Comparison of ENCODE assay signal across 11 cellular contexts in genomic region chr19:2446390-2446789, GRCh38. TPM values are rescaled to one million over a fixed set of nuclear protein-coding genes. Genes with fewer than 3 reads are reported as not detected.
DNase-seq lines count a peak whose midpoint lies in the region; ATAC-seq and TF ChIP-seq lines count a peak whose summit lies in the region.
"Had no signal": no experiment of that assay in that cellular context is flagged by ENCODE, and none has a peak within 500 bp of the region (broad histone marks: within the 10 kb centered on the region; RNA-seq: fewer than 3 reads in every experiment).

No MANE protein-coding gene starts in this region.

- intact Hi-C loops in activated CD4-positive, alpha-beta T cell treated with anti-CD3 and anti-CD28 coated beads, Interleukin-2, amount 10 ng/mL, durations not matched to agents 24 days and 14 days (cut with micrococcal nuclease) = no loop called here
- intact Hi-C loops in tibial artery (cut with DNase I; ENCODE audit: low total_unique reads) (no loop called here), breast epithelium (cut with DNase I; ENCODE audit: low total_unique reads) (no loop called here)

- H3K27ac ChIP-seq in tibial artery (no peak overlapping the region), breast epithelium (no peak overlapping the region)
- H3K27ac ChIP-seq: right atrium auricular region had no signal

- H3K9me3 ChIP-seq in tibial artery = no peaks in the 10 kb centered on the region
- no peaks in the 10 kb centered on the region for H3K9me3 ChIP-seq in breast epithelium
- H3K9me3 ChIP-seq: right atrium auricular region had no signal

- peak; percentile 67 for DNase-seq in activated CD4-positive, alpha-beta T cell treated with anti-CD3 and anti-CD28 coated beads, Interleukin-2, amount 10 ng/mL, durations not matched to agents 24 days and 14 days
- no peak for DNase-seq in activated CD4-positive, alpha-beta T cell treated with anti-CD3 and anti-CD28 coated beads for 4 hours
- peak; percentile 95 for DNase-seq in NCI-H524 treated with DMSO at 0.1 percent for 48 hours (lab: John Stamatoyannopoulos, UW)
- DNase-seq in amniotic epithelial cell (ENCODE audit: low read depth) = peak; percentile 54
- DNase-seq in stimulated activated effector memory CD8-positive, alpha-beta T cell treated with anti-CD3 and anti-CD28 coated beads, Interleukin-12 subunit alpha, Interleukin-12 subunit beta, amount 100 ng/mL, for 72 hours (ENCODE audit: low spot score in 2 of 2) = no peak
- DNase-seq in tibial artery = no peak
- DNase-seq in breast epithelium (ENCODE audit: low spot score in 2 of 2) = no peak
- DNase-seq: kidney had no signal

- H3K4me1 Mint-ChIP-seq in activated CD4-positive, alpha-beta T cell treated with anti-CD3 and anti-CD28 coated beads, Interleukin-2, amount 10 ng/mL, durations not matched to agents 24 days and 14 days = peaks cover 10% of the 10 kb centered on the region
- H3K4me1 Mint-ChIP-seq in stimulated activated effector memory CD8-positive, alpha-beta T cell treated with anti-CD3 and anti-CD28 coated beads, Interleukin-12 subunit alpha, Interleukin-12 subunit beta, amount 100 ng/mL, for 72 hours = peaks cover 14% of the 10 kb centered on the region

- H3K36me3 Mint-ChIP-seq in activated CD4-positive, alpha-beta T cell treated with anti-CD3 and anti-CD28 coated beads, Interleukin-2, amount 10 ng/mL, durations not matched to agents 24 days and 14 days (ENCODE audit: low read depth) = peaks cover 23% of the 10 kb centered on the region
- H3K36me3 Mint-ChIP-seq in stimulated activated effector memory CD8-positive, alpha-beta T cell treated with anti-CD3 and anti-CD28 coated beads, Interleukin-12 subunit alpha, Interleukin-12 subunit beta, amount 100 ng/mL, for 72 hours = peaks cover 45% of the 10 kb centered on the region

- H3K27me3 ChIP-seq in tibial artery (no peaks in the 10 kb centered on the region), breast epithelium (no peaks in the 10 kb centered on the region)
- H3K27me3 ChIP-seq: right atrium auricular region had no signal

- no peaks in the 10 kb centered on the region for H3K9me3 Mint-ChIP-seq in activated CD4-positive, alpha-beta T cell treated with anti-CD3 and anti-CD28 coated beads, Interleukin-2, amount 10 ng/mL, durations not matched to agents 24 days and 14 days
- no peaks in the 10 kb centered on the region for H3K9me3 Mint-ChIP-seq in stimulated activated effector memory CD8-positive, alpha-beta T cell treated with anti-CD3 and anti-CD28 coated beads, Interleukin-12 subunit alpha, Interleukin-12 subunit beta, amount 100 ng/mL, for 72 hours

- peak overlapping the region; percentile 88 for H3K27ac Mint-ChIP-seq in activated CD4-positive, alpha-beta T cell treated with anti-CD3 and anti-CD28 coated beads, Interleukin-2, amount 10 ng/mL, durations not matched to agents 24 days and 14 days
- peak overlapping the region; percentile 17 for H3K27ac Mint-ChIP-seq in stimulated activated effector memory CD8-positive, alpha-beta T cell treated with anti-CD3 and anti-CD28 coated beads, Interleukin-12 subunit alpha, Interleukin-12 subunit beta, amount 100 ng/mL, for 72 hours

- H3K4me3 ChIP-seq in tibial artery = no peak overlapping the region
- no peak overlapping the region for H3K4me3 ChIP-seq in breast epithelium
- H3K4me3 ChIP-seq: right atrium auricular region had no signal

- ATAC-seq in stimulated activated effector memory CD8-positive, alpha-beta T cell treated with anti-CD3 and anti-CD28 coated beads, Interleukin-12 subunit alpha, Interleukin-12 subunit beta, amount 100 ng/mL, for 72 hours = no peak
- no peak for ATAC-seq in HG03342 (IDR thresholded peaks at IDR 0.05; ENCODE audit: unreplicated experiment)
- ATAC-seq: HCT116 had no signal

- H3K4me3 Mint-ChIP-seq in activated CD4-positive, alpha-beta T cell treated with anti-CD3 and anti-CD28 coated beads, Interleukin-2, amount 10 ng/mL, durations not matched to agents 24 days and 14 days = peak overlapping the region; percentile 68
- H3K4me3 Mint-ChIP-seq in stimulated activated effector memory CD8-positive, alpha-beta T cell treated with anti-CD3 and anti-CD28 coated beads, Interleukin-12 subunit alpha, Interleukin-12 subunit beta, amount 100 ng/mL, for 72 hours = no peak overlapping the region

- no peaks in the 10 kb centered on the region for H3K27me3 Mint-ChIP-seq in activated CD4-positive, alpha-beta T cell treated with anti-CD3 and anti-CD28 coated beads, Interleukin-2, amount 10 ng/mL, durations not matched to agents 24 days and 14 days

- H3K36me3 ChIP-seq in tibial artery (peaks cover 0 to 40% (median 15%) of the 10 kb centered on the region in 3 donors), breast epithelium (no peaks in the 10 kb centered on the region)

- no peak for TF ChIP-seq POLR2A in breast epithelium (IDR thresholded peaks at IDR 0.05)

- TF ChIP-seq CTCF in tibial artery (IDR thresholded peaks at IDR 0.05) = no peak
- no peak for TF ChIP-seq CTCF in breast epithelium (IDR thresholded peaks at IDR 0.05)

- no peaks in the 10 kb centered on the region for H3K4me1 ChIP-seq in tibial artery
- no peaks in the 10 kb centered on the region for H3K4me1 ChIP-seq in breast epithelium

RNA-seq across cellular contexts. Expression of gene LMNB2, which starts 10.4 kb away (rescaled TPM):
- 120 TPM in 2 replicates for total RNA-seq in activated CD4-positive, alpha-beta T cell treated with anti-CD3 and anti-CD28 coated beads, Interleukin-2, amount 10 ng/mL, durations not matched to agents 24 days and 14 days
- total RNA-seq in breast epithelium = 10 to 100 TPM; 13.1 to 25.2 (median 15.7) TPM

RNA-seq across cellular contexts. Expression of gene TIMM13, which starts 19.0 kb away (rescaled TPM):
- 182 and 190 TPM in 2 replicates for total RNA-seq in activated CD4-positive, alpha-beta T cell treated with anti-CD3 and anti-CD28 coated beads, Interleukin-2, amount 10 ng/mL, durations not matched to agents 24 days and 14 days
- total RNA-seq in breast epithelium = 10 to 100 TPM; 27.7 to 34.4 (median 28.1) TPM

RNA-seq across cellular contexts. Expression of gene GADD45B, which starts 29.5 kb away (rescaled TPM):
- total RNA-seq in activated CD4-positive, alpha-beta T cell treated with anti-CD3 and anti-CD28 coated beads, Interleukin-2, amount 10 ng/mL, durations not matched to agents 24 days and 14 days = 101 and 102 TPM in 2 replicates
- 100 to 1,000 TPM; 136 to 301 (median 172) TPM for total RNA-seq in breast epithelium

Comparison
In these comparisons a context has a peak if more than half of its experiments do, and no peak if none do; other contexts are left out.
1. DNase-seq: peak in activated CD4-positive, alpha-beta T cell treated with anti-CD3 and anti-CD28 coated beads, Interleukin-2, amount 10 ng/mL, durations not matched to agents 24 days and 14 days (single experiment), NCI-H524 treated with DMSO at 0.1 percent for 48 hours (single experiment) and amniotic epithelial cell (single experiment); none in activated CD4-positive, alpha-beta T cell treated with anti-CD3 and anti-CD28 coated beads for 4 hours (0 of 2), stimulated activated effector memory CD8-positive, alpha-beta T cell treated with anti-CD3 and anti-CD28 coated beads, Interleukin-12 subunit alpha, Interleukin-12 subunit beta, amount 100 ng/mL, for 72 hours (0 of 2), tibial artery (0 of 2) and breast epithelium (0 of 2).